In the genomic region with DNA sequence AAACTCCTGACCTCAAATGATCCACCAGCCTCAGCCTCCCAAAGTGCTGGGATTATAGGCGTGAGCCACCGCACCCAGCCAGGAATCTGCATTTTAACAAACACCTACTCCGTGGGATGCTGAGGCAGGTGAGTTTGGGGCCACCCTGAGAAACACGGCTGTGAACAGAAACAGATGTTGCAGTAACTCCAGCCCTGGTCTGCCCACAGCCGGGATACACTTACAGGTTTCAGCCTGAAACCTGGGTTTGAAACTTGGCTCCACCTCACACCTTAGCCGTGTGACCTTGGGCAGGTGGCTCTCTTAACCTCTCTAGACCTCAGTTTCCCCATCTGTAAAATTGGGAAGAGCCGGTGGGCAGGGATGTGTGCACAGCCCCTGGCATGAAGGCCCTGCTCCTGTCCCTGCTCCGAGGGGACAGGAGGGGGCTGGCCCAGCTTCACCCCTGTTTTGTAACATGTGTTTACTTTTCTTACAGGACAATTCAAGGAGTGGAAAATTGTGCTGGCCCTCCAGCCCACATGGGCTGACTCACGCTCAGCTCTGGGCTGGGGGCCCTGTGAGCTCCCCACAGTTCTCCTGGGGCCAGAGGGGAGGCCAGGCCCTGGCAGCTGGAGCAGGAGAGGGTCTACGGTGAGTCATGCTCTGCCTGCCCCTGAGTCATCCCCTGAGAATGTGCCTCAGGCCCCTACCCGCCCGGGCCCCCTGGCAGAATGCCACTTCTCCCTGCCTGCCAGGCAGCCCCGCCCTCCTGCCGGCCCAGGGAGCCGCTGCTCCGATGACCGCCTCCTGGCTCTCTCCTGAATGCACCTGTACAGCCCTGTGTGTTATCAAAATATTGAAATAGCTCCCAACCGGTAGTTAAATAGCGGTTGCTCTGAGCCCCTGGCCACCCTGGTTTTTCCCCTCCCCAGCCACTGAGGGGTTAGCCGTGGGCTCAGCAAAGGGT, we compare ENCODE assay signal across 9 cellular contexts. TPM values are rescaled to one million over a fixed set of nuclear protein-coding genes. Genes with fewer than 3 reads are reported as not detected.
DNase-seq lines count a peak whose midpoint lies in the region; TF ChIP-seq lines count a peak whose summit lies in the region.
"Had no signal": no experiment of that assay in that cellular context is flagged by ENCODE, and none has a peak within 500 bp of the region (broad histone marks: within the 10 kb centered on the region; RNA-seq: fewer than 3 reads in every experiment).

No MANE protein-coding gene starts in this region.

- DNase-seq in H7: peak; percentile 90
- DNase-seq in NCI-H2196 (lab: John Stamatoyannopoulos, UW; ENCODE audit: unreplicated experiment): peak; percentile 91
- DNase-seq in breast epithelium (ENCODE audit: low spot score in 2 of 2): peak; percentile 92 to 96
- DNase-seq in kidney tubule cell (ENCODE audit: low spot score): peak; percentile 98
- peak; percentile 67 for DNase-seq in testis
- no peak for DNase-seq in T-helper 9 cell
- no peak for DNase-seq in WERI-Rb-1
- DNase-seq in pons (ENCODE audit: low spot score): no peak

- TF ChIP-seq CTCF in breast epithelium (IDR thresholded peaks at IDR 0.05): no peak
- no peak for TF ChIP-seq CTCF in testis (IDR thresholded peaks at IDR 0.05)
- TF ChIP-seq CTCF in WERI-Rb-1 (IDR thresholded peaks at IDR 0.05; ENCODE audit: low read depth, low read length): no peak

- intact Hi-C loops in breast epithelium (cut with DNase I; ENCODE audit: low total_unique reads) (no loop called here), testis (cut with DNase I; ENCODE audit: low total_unique reads) (no loop called here)

- H3K9me3 ChIP-seq in breast epithelium (no peaks in the 10 kb centered on the region), testis (no peaks in the 10 kb centered on the region), WERI-Rb-1 (ENCODE audit: severe bottlenecking) (no peaks in the 10 kb centered on the region)

- H3K27ac ChIP-seq in breast epithelium: peak overlapping the region; percentile 92 to 94
- H3K27ac ChIP-seq in testis: peak overlapping the region; percentile 7 to 55
- no peak overlapping the region for H3K27ac ChIP-seq in WERI-Rb-1

- TF ChIP-seq POLR2A in breast epithelium (IDR thresholded peaks at IDR 0.05) (no peak), testis (IDR thresholded peaks at IDR 0.05) (no peak)

- no peak overlapping the region for H3K4me3 ChIP-seq in H7 (ENCODE audit: insufficient read depth, low read depth, low read length)
- peak overlapping the region in 1 of 3 donors; percentile 20 for H3K4me3 ChIP-seq in breast epithelium
- no peak overlapping the region for H3K4me3 ChIP-seq in testis
- no peak overlapping the region for H3K4me3 ChIP-seq in WERI-Rb-1 (ENCODE audit: low read depth, low read length)

- WGBS in testis, 2 donors: 48 to 54% methylated on average over 16 to 20 of the region's 20 CpGs

- H3K4me1 ChIP-seq in breast epithelium: peaks cover 26 to 35% of the 10 kb centered on the region in 2 donors
- H3K4me1 ChIP-seq in testis: peaks cover 22% of the 10 kb centered on the region

- H3K27me3 ChIP-seq in H7 (ENCODE audit: control insufficient read depth, insufficient read depth, low read length) (no peaks in the 10 kb centered on the region), breast epithelium (no peaks in the 10 kb centered on the region), testis (no peaks in the 10 kb centered on the region), WERI-Rb-1 (ENCODE audit: insufficient read depth, low read depth, severe bottlenecking) (no peaks in the 10 kb centered on the region)

- H3K36me3 ChIP-seq in H7 (replicated peaks; ENCODE audit: control insufficient read depth, insufficient read depth, low read length) (no peaks in the 10 kb centered on the region), breast epithelium (no peaks in the 10 kb centered on the region), testis (ENCODE audit: low read depth, missing control alignments) (no peaks in the 10 kb centered on the region), WERI-Rb-1 (no peaks in the 10 kb centered on the region)

RNA-seq across cellular contexts. Expression of a gene that starts 7.7 kb away (rescaled TPM):
- 9.2 and 10.2 TPM in 2 replicates for total RNA-seq in H7 (2014; rRNA removed; shearing (Covaris generic))
- 100 to 1,000 TPM in 1 of 3 donors, 10 to 100 TPM in 2; 53.1 to 169 (median 97.5) TPM for total RNA-seq in breast epithelium
- total RNA-seq in testis: 1 to 10 TPM; 5.4 to 6.1 TPM
- polyA plus RNA-seq in testis (ENCODE audit: insufficient read depth, low read depth, low replicate concordance): 6.8 TPM
- total RNA-seq: T-helper 1 cell treated with Interleukin-12 subunit alpha and Interleukin-12 subunit beta and Interleukin-4 antibody, amounts not matched to agents 30 ng/mL and 1 ng/mL, for 36 hours had no signal

RNA-seq across cellular contexts. Expression of a gene that starts 13.5 kb away (rescaled TPM):
- 2.1 and 2.4 TPM in 2 replicates for total RNA-seq in H7 (2014; rRNA removed; shearing (Covaris generic))
- 1 to 10 TPM in 1 of 3 donors, under 1 TPM in 2; 0.33 to 1.3 (median 0.59) TPM for total RNA-seq in breast epithelium
- total RNA-seq in testis: 1 to 10 TPM; 1.2 to 2.9 TPM
- polyA plus RNA-seq in testis (ENCODE audit: insufficient read depth, low read depth, low replicate concordance): 0.73 TPM
- total RNA-seq: T-helper 1 cell treated with Interleukin-12 subunit alpha and Interleukin-12 subunit beta and Interleukin-4 antibody, amounts not matched to agents 30 ng/mL and 1 ng/mL, for 36 hours had no signal

Comparison
In these comparisons a context has a peak if more than half of its experiments do, and no peak if none do; other contexts are left out.
1. DNase-seq: peak in H7 (single experiment), NCI-H2196 (single experiment), breast epithelium (2 of 2), kidney tubule cell (single experiment) and testis (single experiment); none in T-helper 9 cell (single experiment), WERI-Rb-1 (single experiment) and pons (single experiment).